ENCODE assay signal across 8 cellular contexts in the genomic region with DNA sequence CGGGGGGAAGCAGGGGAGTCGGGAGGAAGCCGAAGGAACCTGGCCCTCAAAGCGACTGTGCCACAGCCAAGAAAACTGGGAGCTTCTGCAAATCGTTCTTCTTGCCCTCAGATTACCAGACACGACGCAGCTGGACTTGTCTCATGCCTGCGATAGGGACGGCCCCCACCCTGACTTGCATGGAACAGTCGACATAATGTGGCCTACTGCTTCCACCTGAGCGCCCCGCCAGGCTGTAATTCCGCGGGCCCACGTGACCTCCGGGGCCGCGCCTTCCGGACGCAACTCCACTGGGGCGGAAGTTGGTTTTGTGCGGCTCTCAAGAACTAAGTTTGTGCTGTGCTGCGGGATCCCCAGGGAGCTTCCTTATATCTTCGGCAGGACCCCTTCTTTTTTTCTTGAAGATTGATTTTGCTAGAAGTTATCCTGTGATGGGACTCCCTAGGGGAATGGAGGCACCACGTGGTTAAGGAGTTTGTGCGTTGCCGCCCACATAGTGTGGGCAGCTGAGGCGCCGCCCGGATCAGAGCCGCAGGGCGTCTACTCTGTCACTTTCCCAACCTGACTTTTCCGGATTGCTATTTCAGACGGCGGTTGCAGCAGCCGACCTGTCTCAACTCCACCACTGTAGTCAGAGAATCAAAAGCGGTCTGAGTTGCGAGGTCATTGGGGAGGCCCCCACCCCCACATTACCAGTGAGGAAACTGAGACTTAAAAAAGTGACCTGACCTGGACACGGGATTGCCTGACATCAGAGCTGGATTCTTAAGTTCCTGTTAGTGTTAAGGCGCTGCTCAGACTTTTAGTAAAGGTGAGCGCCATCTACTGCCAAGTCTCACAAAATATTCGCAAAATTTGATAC. TPM values are rescaled to one million over a fixed set of nuclear protein-coding genes. Genes with fewer than 3 reads are reported as not detected.
DNase-seq lines count a peak whose midpoint lies in the region; ATAC-seq and TF ChIP-seq lines count a peak whose summit lies in the region.

No MANE protein-coding gene starts in this region.

- H3K27me3 Mint-ChIP-seq in CD14-positive monocyte (ENCODE audit: low read depth in 3 of 3): no peaks in the 10 kb centered on the region

- H3K4me3 Mint-ChIP-seq in CD14-positive monocyte: peak overlapping the region; percentile 91 to 95

- TF ChIP-seq CTCF in CD14-positive monocyte (IDR thresholded peaks at IDR 0.05) (no peak), left lung (IDR thresholded peaks at IDR 0.05) (peak in 1 of 2 donors; percentile 31)

- H3K9me3 ChIP-seq in left lung: no peaks in the 10 kb centered on the region

- intact Hi-C loops in CD14-positive monocyte (cut with micrococcal nuclease) (loop anchor here (2.0 to 10.0 kb wide), 5 partner anchors 74 to 826 kb away; partner anchors contain the start of genes CEP57L1 (in 1 of the 2), MICAL1 (in 1 of the 2) and SESN1 (in 1 of the 2)), left lung (cut with DNase I) (loop anchor here in 1 of 2 donors (10.0 kb wide), 1 partner anchor 198 kb away; no protein-coding TSS in a partner anchor)

- peak overlapping the region; percentile 100 for H3K27ac ChIP-seq in left lung

- H3K36me3 Mint-ChIP-seq in CD14-positive monocyte: peaks cover 17% of the 10 kb centered on the region in 2 donors

- peak; percentile 94 for DNase-seq in CD14-positive monocyte (ENCODE audit: low spot score)
- peak; percentile 93 for DNase-seq in NCI-H69 (lab: John Stamatoyannopoulos, UW)
- peak; percentile 92 to 95 for DNase-seq in activated CD4-positive, alpha-beta T cell treated with anti-CD3 and anti-CD28 coated beads, Interleukin-2, amount 50 U/mL, for 24 hours (ENCODE audit: low read depth in 1 of 2, low spot score in 1 of 2)
- DNase-seq in dermis blood vessel endothelial cell: peak; percentile 95
- DNase-seq in left lung: peak; percentile 95 to 96
- peak; percentile 89 to 92 for DNase-seq in stimulated activated CD4-positive, alpha-beta T cell treated with anti-CD3 and anti-CD28 coated beads, Interleukin-2, amount 100 ng/mL, for 48 hours

- H3K9me3 Mint-ChIP-seq in CD14-positive monocyte: no peaks in the 10 kb centered on the region

- peak; percentile 72 for ATAC-seq in GM19395 (IDR thresholded peaks at IDR 0.05; ENCODE audit: unreplicated experiment)
- peak; percentile 39 for ATAC-seq in HG03558 (IDR thresholded peaks at IDR 0.05; ENCODE audit: extremely low read depth, unreplicated experiment)
- peak; percentile 88 for ATAC-seq in left lung

- peaks cover 53% of the 10 kb centered on the region for H3K4me1 Mint-ChIP-seq in CD14-positive monocyte

- peak overlapping the region; percentile 83 to 93 for H3K4me3 ChIP-seq in left lung

- peak overlapping the region; percentile 99 to 100 (median 100) for H3K27ac Mint-ChIP-seq in CD14-positive monocyte

- peaks cover 0 to 8% of the 10 kb centered on the region in 2 donors for H3K36me3 ChIP-seq in left lung

- H3K27me3 ChIP-seq in left lung: no peaks in the 10 kb centered on the region

- peaks cover 19 to 53% of the 10 kb centered on the region in 2 donors for H3K4me1 ChIP-seq in left lung

RNA-seq across cellular contexts. Expression of gene CD164, which starts 0.5 kb away (rescaled TPM):
- polyA plus RNA-seq in CD14-positive monocyte: 100 to 1,000 TPM; 272 to 392 TPM
- total RNA-seq in dermis blood vessel endothelial cell (115 and 135 TPM in 2 replicates), left lung (100 to 1,000 TPM; 266 to 284 TPM)

RNA-seq across cellular contexts. Expression of gene PPIL6, which starts 57.6 kb away (rescaled TPM):
- under 1 TPM; 0.14 to 0.28 TPM for polyA plus RNA-seq in CD14-positive monocyte
- total RNA-seq in dermis blood vessel endothelial cell (0.34 and 0.65 TPM in 2 replicates), left lung (1 to 10 TPM; 4.5 to 8.4 TPM)

RNA-seq across cellular contexts. Expression of gene SMPD2, which starts 57.7 kb away (rescaled TPM):
- polyA plus RNA-seq in CD14-positive monocyte: 10 to 100 TPM in 1 of 2 donors, 1 to 10 TPM in 1; 9.5 to 12.3 TPM
- total RNA-seq in dermis blood vessel endothelial cell: 9.9 and 12.6 TPM in 2 replicates
- total RNA-seq in left lung: 10 to 100 TPM; 12.8 TPM

Comparison
In these comparisons a context has a peak if more than half of its experiments do, and no peak if none do; other contexts are left out.
1. Peak in every context shown above with its lines: DNase-seq, ATAC-seq, H3K4me3 ChIP-seq and H3K27ac ChIP-seq.